ENCODE assay signal across 22 cellular contexts in genomic region chr16:70777496-70777895, GRCh38. TPM values are rescaled to one million over a fixed set of nuclear protein-coding genes. Genes with fewer than 3 reads are reported as not detected.
DNase-seq lines count a peak whose midpoint lies in the region; ATAC-seq, FAIRE-seq and TF ChIP-seq lines count a peak whose summit lies in the region.
"Had no signal": no experiment of that assay in that cellular context is flagged by ENCODE, and none has a peak within 500 bp of the region (broad histone marks: within the 10 kb centered on the region; RNA-seq: fewer than 3 reads in every experiment).

No MANE protein-coding gene starts in this region.

- no peak overlapping the region for H3K4me3 Mint-ChIP-seq in activated T-helper 2 cell treated with anti-CD3 and anti-CD28 coated beads, Interferon-gamma antibody, Interleukin-2, Interleukin-4, amounts not matched to agents 10 μg/mL and 5 μg/mL and 100 μg/mL, durations not matched to agents 14 hours and 24 hours and 36 hours (ENCODE audit: low read depth)
- H3K4me3 Mint-ChIP-seq: H9 had no signal

- H3K4me3 ChIP-seq in IMR-90 (ENCODE audit: insufficient read depth, low read depth, low read length), result no peak overlapping the region
- no peak overlapping the region for H3K4me3 ChIP-seq in H1 (ENCODE audit: extremely low read depth in 1 of 4, insufficient read depth in 2 of 4, low read depth in 3 of 4, low read length in 4 of 4)
- H3K4me3 ChIP-seq in sigmoid colon, result no peak overlapping the region
- no peak overlapping the region for H3K4me3 ChIP-seq in effector memory CD4-positive, alpha-beta T cell (ENCODE audit: insufficient read depth, low read depth, low read length, poor library complexity, severe bottlenecking)
- H3K4me3 ChIP-seq: MG63, PC-9, SJCRH30 had no signal

- H2AFZ ChIP-seq in IMR-90 (replicated peaks; ENCODE audit: low read length, poor library complexity) (no peak overlapping the region), H1 (ENCODE audit: low read length) (no peak overlapping the region)
- H2AFZ ChIP-seq: PC-9 had no signal

- H4K20me1 ChIP-seq in IMR-90 (ENCODE audit: insufficient read depth, low read length) (peaks cover 9% of the 10 kb centered on the region; the same call in 1 of the 2 replicates), H1 (replicated peaks in 1 of 2; ENCODE audit: control insufficient read depth in 1 of 2, insufficient read depth in 2 of 2, low read length in 2 of 2) (peaks cover 3 to 4% of the 10 kb centered on the region in 2 experiments)

- TF ChIP-seq RAD21 in IMR-90 (IDR thresholded peaks at IDR 0.05; ENCODE audit: low read length) (no peak), H1 (IDR thresholded peaks at IDR 0.05 in 1 of 2, conservative IDR thresholded peaks at IDR 0.05 in 1 of 2; ENCODE audit: low read depth in 2 of 2, low read length in 2 of 2) (no peak)

- H3K9me3 Mint-ChIP-seq in activated T-helper 2 cell treated with anti-CD3 and anti-CD28 coated beads, Interferon-gamma antibody, Interleukin-2, Interleukin-4, amounts not matched to agents 10 μg/mL and 5 μg/mL and 100 μg/mL, durations not matched to agents 14 hours and 24 hours and 36 hours, result no peaks in the 10 kb centered on the region
- H3K9me3 Mint-ChIP-seq: H9, IgD-negative memory B cell had no signal

- H4K5ac ChIP-seq in IMR-90 (ENCODE audit: low read depth, low read length) (no peak overlapping the region), H1 (ENCODE audit: insufficient read length, low read depth, low read length) (no peak overlapping the region)

- H3K79me2 ChIP-seq in H1 (ENCODE audit: control insufficient read depth in 1 of 2, insufficient read depth in 2 of 2, low read length in 2 of 2), result no peaks in the 10 kb centered on the region

- H3K56ac ChIP-seq in IMR-90 (ENCODE audit: extremely low read depth, insufficient read depth, low read length), result no peak overlapping the region
- H3K56ac ChIP-seq in H1 (replicated peaks; ENCODE audit: insufficient read length, low read depth, low read length), result no peak overlapping the region

- no peaks in the 10 kb centered on the region for H3K4me1 Mint-ChIP-seq in activated T-helper 2 cell treated with anti-CD3 and anti-CD28 coated beads, Interferon-gamma antibody, Interleukin-2, Interleukin-4, amounts not matched to agents 10 μg/mL and 5 μg/mL and 100 μg/mL, durations not matched to agents 14 hours and 24 hours and 36 hours (ENCODE audit: low read depth)
- H3K4me1 Mint-ChIP-seq: IgD-negative memory B cell had no signal

- H2AK9ac ChIP-seq in IMR-90 (replicated peaks; ENCODE audit: low read depth, low read length, poor library complexity), result no peak overlapping the region

- no peak overlapping the region for H2BK20ac ChIP-seq in IMR-90 (ENCODE audit: low read depth, low read length)
- H2BK20ac ChIP-seq in H1 (ENCODE audit: low read length), result no peak overlapping the region

- H4K91ac ChIP-seq in IMR-90 (ENCODE audit: insufficient read depth, low read depth, low read length) (no peak overlapping the region), H1 (replicated peaks; ENCODE audit: insufficient read length, low read length) (no peak overlapping the region)

- H3K4ac ChIP-seq in IMR-90 (ENCODE audit: low read depth, low read length) (no peak overlapping the region), H1 (replicated peaks; ENCODE audit: insufficient read length, low read depth, low read length) (peak overlapping the region; percentile 21)

- H4K8ac ChIP-seq in IMR-90 (ENCODE audit: low read depth in 2 of 2, low read length in 2 of 2) (no peak overlapping the region), H1 (ENCODE audit: extremely low read depth, insufficient read depth, low read length) (no peak overlapping the region)

- H2BK15ac ChIP-seq in IMR-90 (ENCODE audit: low read depth, low read length) (no peak overlapping the region), H1 (ENCODE audit: low read length) (no peak overlapping the region)

- no peak overlapping the region for H3K14ac ChIP-seq in IMR-90 (replicated peaks; ENCODE audit: low read depth, low read length)
- H3K14ac ChIP-seq in H1 (ENCODE audit: insufficient read length), result no peak overlapping the region

- CTCF ChIA-PET in IMR-90 (lab: Yijun Ruan, JAX) (no interaction called here), H1 (lab: Charles Lee; ENCODE audit: partially characterized antibody) (interaction anchor here (0.9 to 1.0 kb wide), 2 partner anchors 75 to 665 kb away, joined by 4 to 5 read pairs; no protein-coding TSS in a partner anchor)

- H3K36me3 ChIP-seq in IMR-90 (ENCODE audit: control insufficient read depth, insufficient read depth, low read length) (peaks cover 29% of the 10 kb centered on the region), H1 (ENCODE audit: control insufficient read depth in 2 of 4, insufficient read depth in 4 of 4, low read length in 3 of 4) (peaks cover 10 to 30% (median 21%) of the 10 kb centered on the region in 4 experiments; a peak in 7 of 8 replicates), sigmoid colon (peaks cover under 1 to 38% (median 22%) of the 10 kb centered on the region in 4 donors)
- H3K36me3 ChIP-seq in effector memory CD4-positive, alpha-beta T cell (ENCODE audit: control insufficient read depth, insufficient read depth, low read length), result peaks cover 75% of the 10 kb centered on the region

- H3K27ac ChIP-seq in C4-2B (peak overlapping the region; percentile 52), IMR-90 (ENCODE audit: insufficient read depth, low read length) (peak overlapping the region; percentile 46; the same call in 1 of the 2 replicates), H1 (ENCODE audit: low read depth, low read length) (no peak overlapping the region), sigmoid colon (peak overlapping the region in 3 of 4 donors; percentile 56 to 69 (median 60))
- H3K27ac ChIP-seq in effector memory CD4-positive, alpha-beta T cell (ENCODE audit: insufficient read depth, low read length, poor library complexity, severe bottlenecking), result no peak overlapping the region
- H3K27ac ChIP-seq: PC-9, SJCRH30 had no signal

- ATAC-seq in IMR-90 (ENCODE audit: low read depth) (no peak), GM21576 (IDR thresholded peaks at IDR 0.05; ENCODE audit: unreplicated experiment) (no peak)

- no peak overlapping the region for H3K27ac Mint-ChIP-seq in activated T-helper 2 cell treated with anti-CD3 and anti-CD28 coated beads, Interferon-gamma antibody, Interleukin-2, Interleukin-4, amounts not matched to agents 10 μg/mL and 5 μg/mL and 100 μg/mL, durations not matched to agents 14 hours and 24 hours and 36 hours
- H3K27ac Mint-ChIP-seq: IgD-negative memory B cell had no signal

- H2BK120ac ChIP-seq in IMR-90 (ENCODE audit: low read depth, low read length), result no peak overlapping the region
- no peak overlapping the region for H2BK120ac ChIP-seq in H1 (replicated peaks; ENCODE audit: low read depth, low read length)

- H3K23ac ChIP-seq in IMR-90 (ENCODE audit: low read depth, low read length) (no peak overlapping the region), H1 (ENCODE audit: insufficient read length) (no peak overlapping the region)

- TF ChIP-seq POLR2A in IMR-90 (IDR thresholded peaks at IDR 0.05; ENCODE audit: low read depth, low read length) (no peak), H1 (IDR thresholded peaks at IDR 0.05; ENCODE audit: control extremely low read depth in 1 of 2, low read depth in 2 of 2, low read length in 2 of 2) (no peak), sigmoid colon (IDR thresholded peaks at IDR 0.05) (no peak)

- in situ Hi-C loops in IMR-90 (cut with MboI; ENCODE audit: low sequenced_read_pairs), result loop anchor here (10.0 to 25.0 kb wide), 3 partner anchors 243 to 710 kb away; partner anchors contain the start of genes CMTR2 and ZNF19

- WGBS in IMR-90 (ENCODE audit: extremely low coverage in 2 of 2, insufficient read length in 1 of 2), 2 experiments, result 95% methylated on average over 8 of the region's 9 CpGs; no CpG with 5 or more reads in 1 of the 2 experiments
- 97% methylated on average over 9 of the region's 9 CpGs; no CpG with 5 or more reads in 1 of the 2 experiments for WGBS in H1 (ENCODE audit: extremely low coverage in 1 of 2, insufficient coverage in 1 of 2, insufficient read length in 1 of 2, insufficient replicate concordance in 2 of 2, low coverage in 1 of 2, low lambda C conversion rate in 2 of 2, missing lambda C conversion rate in 1 of 2), 2 experiments
- 88 to 94% methylated on average over 9 of the region's 9 CpGs for WGBS in sigmoid colon, 2 donors

- dilution Hi-C loops in IMR-90 (cut with HindIII; ENCODE audit: low sequenced_read_pairs, unreplicated experiment), result no loop called here

- peaks cover 37% of the 10 kb centered on the region for H3K36me3 Mint-ChIP-seq in activated T-helper 2 cell treated with anti-CD3 and anti-CD28 coated beads, Interferon-gamma antibody, Interleukin-2, Interleukin-4, amounts not matched to agents 10 μg/mL and 5 μg/mL and 100 μg/mL, durations not matched to agents 14 hours and 24 hours and 36 hours (ENCODE audit: low read depth)

- H3K27me3 Mint-ChIP-seq in activated T-helper 2 cell treated with anti-CD3 and anti-CD28 coated beads, Interferon-gamma antibody, Interleukin-2, Interleukin-4, amounts not matched to agents 10 μg/mL and 5 μg/mL and 100 μg/mL, durations not matched to agents 14 hours and 24 hours and 36 hours (ENCODE audit: low read depth), result no peaks in the 10 kb centered on the region
- H3K27me3 Mint-ChIP-seq: IgD-negative memory B cell had no signal

- no peak overlapping the region for H3K18ac ChIP-seq in IMR-90 (ENCODE audit: low read depth, low read length)
- no peak overlapping the region for H3K18ac ChIP-seq in H1 (ENCODE audit: extremely low read depth, low read length)

- TF ChIP-seq CTCF in C4-2B (conservative IDR thresholded peaks at IDR 0.05), result no peak
- TF ChIP-seq CTCF in IMR-90 (conservative IDR thresholded peaks at IDR 0.05; ENCODE audit: low read depth, low read length), result no peak
- no peak for TF ChIP-seq CTCF in H1 (IDR thresholded peaks at IDR 0.05; ENCODE audit: control extremely low read depth in 1 of 3, insufficient read depth in 1 of 3, low read depth in 1 of 3, low read length in 3 of 3)
- TF ChIP-seq CTCF in sigmoid colon (IDR thresholded peaks at IDR 0.05), result no peak

- TF ChIP-seq EP300 in H1 (IDR thresholded peaks at IDR 0.05; ENCODE audit: borderline replicate concordance in 1 of 2, low read depth in 2 of 2, low read length in 2 of 2) (no peak), sigmoid colon (IDR thresholded peaks at IDR 0.05) (no peak)

- peaks cover 3% of the 10 kb centered on the region; the same call in 1 of the 2 replicates for H3K4me1 ChIP-seq in IMR-90 (ENCODE audit: control insufficient read depth, insufficient read depth, low read length)
- no peaks in the 10 kb centered on the region; a peak in 1 of 7 replicates for H3K4me1 ChIP-seq in H1 (replicated peaks in 1 of 4; ENCODE audit: control insufficient read depth in 3 of 4, insufficient read depth in 4 of 4, low read length in 3 of 4)
- H3K4me1 ChIP-seq in sigmoid colon, result peaks cover 0 to 24% (median 23%) of the 10 kb centered on the region in 4 donors
- no peaks in the 10 kb centered on the region for H3K4me1 ChIP-seq in effector memory CD4-positive, alpha-beta T cell (ENCODE audit: control insufficient read depth, insufficient read depth, low read length, poor library complexity, severe bottlenecking)

- POLR2A ChIA-PET in IMR-90 (lab: Charles Lee; ENCODE audit: unreplicated experiment), result no interaction called here
- POLR2A ChIA-PET in H1 (lab: Charles Lee; ENCODE audit: partially characterized antibody), result interaction anchor here (1.0 kb wide), 1 partner anchor 94 kb away, joined by 4 read pairs; no protein-coding TSS in a partner anchor

- FAIRE-seq in H1 (lab: Jason Lieb, UNC), result no peak
- FAIRE-seq: HTR-8/SVneo had no signal

- BruUV-seq in IMR-90 (replicated peaks; lab: Mats Ljungman, UMichigan), result no TSS peak

- H3K4me2 ChIP-seq in IMR-90 (ENCODE audit: low read depth, low read length), result no peak overlapping the region
- H3K4me2 ChIP-seq in H1 (ENCODE audit: insufficient read depth in 1 of 2, low read depth in 2 of 2, low read length in 2 of 2), result no peak overlapping the region
- H3K4me2 ChIP-seq: PC-9 had no signal

- H3K9me3 ChIP-seq in IMR-90 (ENCODE audit: control insufficient read depth, insufficient read depth, low read length), result peaks cover 2% of the 10 kb centered on the region; the same call in 1 of the 2 replicates
- H3K9me3 ChIP-seq in H1 (ENCODE audit: insufficient read depth in 2 of 2, low read depth in 1 of 2, low read length in 1 of 2), result peaks cover 3 to 5% of the 10 kb centered on the region in 2 experiments; a peak in 1 of 4 replicates
- no peaks in the 10 kb centered on the region for H3K9me3 ChIP-seq in sigmoid colon
- no peaks in the 10 kb centered on the region for H3K9me3 ChIP-seq in effector memory CD4-positive, alpha-beta T cell (ENCODE audit: control insufficient read depth, low read length)
- H3K9me3 ChIP-seq: MG63, SJCRH30 had no signal

- DNase-seq in IMR-90, result no peak
- DNase-seq in H1 (ENCODE audit: low read depth in 1 of 2, low spot score in 2 of 2), result no peak
- DNase-seq in sigmoid colon, result no peak
- DNase-seq in activated T-helper 2 cell treated with anti-CD3 and anti-CD28 coated beads, Interferon-gamma antibody, Interleukin-2, Interleukin-4, amounts not matched to agents 10 μg/mL and 5 μg/mL and 100 μg/mL, durations not matched to agents 14 hours and 24 hours and 36 hours (ENCODE audit: low spot score), result no peak
- no peak for DNase-seq in effector memory CD4-positive, alpha-beta T cell
- DNase-seq in stimulated activated CD8-positive, alpha-beta memory T cell treated with anti-CD3 and anti-CD28 coated beads, Interleukin-4, amount 100 ng/mL, for 48 hours, result no peak
- DNase-seq: ACHN, DMS79 treated with DMSO at 0.1 percent for 48 hours, H9, Karpas-422, NCI-H1048, NCI-H1436 treated with DMSO at 0.1 percent for 48 hours, NCI-H2029, NCI-H345, NCI-H524 treated with DMSO at 0.1 percent for 48 hours, PC-9 had no signal

- no peaks in the 10 kb centered on the region for H3K27me3 ChIP-seq in IMR-90 (ENCODE audit: control insufficient read depth, insufficient read depth, low read length)
- no peaks in the 10 kb centered on the region for H3K27me3 ChIP-seq in H1 (replicated peaks in 1 of 4; ENCODE audit: control insufficient read depth in 3 of 4, extremely low read depth in 1 of 4, insufficient read depth in 3 of 4, low read length in 3 of 4)
- no peaks in the 10 kb centered on the region for H3K27me3 ChIP-seq in sigmoid colon
- H3K27me3 ChIP-seq in effector memory CD4-positive, alpha-beta T cell (replicated peaks; ENCODE audit: control insufficient read depth, insufficient read depth, low read length, poor library complexity, severe bottlenecking), result no peaks in the 10 kb centered on the region
- H3K27me3 ChIP-seq: MG63, SJCRH30 had no signal

- no peaks in the 10 kb centered on the region for H3K23me2 ChIP-seq in H1 (ENCODE audit: low read depth, low read length)

- H2BK5ac ChIP-seq in IMR-90 (ENCODE audit: low read depth, low read length, poor library complexity, severe bottlenecking), result no peak overlapping the region
- no peak overlapping the region for H2BK5ac ChIP-seq in H1 (ENCODE audit: low read depth, low read length)

- peaks cover 0 to 15% of the 10 kb centered on the region in 2 experiments; a peak in 2 of 4 replicates for H3K79me1 ChIP-seq in IMR-90 (ENCODE audit: low read depth in 1 of 2, low read length in 2 of 2)
- no peaks in the 10 kb centered on the region for H3K79me1 ChIP-seq in H1 (ENCODE audit: low read depth, low read length)

- no peak overlapping the region for H2BK12ac ChIP-seq in H1 (ENCODE audit: low read depth, low read length)

- H3K9ac ChIP-seq in IMR-90 (ENCODE audit: low read depth, low read length) (no peak overlapping the region), H1 (replicated peaks in 1 of 4; ENCODE audit: extremely low read depth in 1 of 4, low read depth in 3 of 4, low read length in 3 of 4) (no peak overlapping the region)

- peaks cover 10% of the 10 kb centered on the region for H3K9me1 ChIP-seq in IMR-90 (ENCODE audit: insufficient read depth, low read length)

- intact Hi-C loops in IMR-90 (cut with micrococcal nuclease), result loop anchor here (10.0 kb wide), 2 partner anchors 223 to 577 kb away; partner anchors contain the start of gene CALB2
- intact Hi-C loops in sigmoid colon (cut with DNase I), result loop anchor here (10.0 kb wide), 1 partner anchor 253 kb away; the partner anchor contains the start of genes COG4 and SF3B3
- intact Hi-C loops in activated T-helper 2 cell treated with anti-CD3 and anti-CD28 coated beads, Interferon-gamma antibody, Interleukin-2, Interleukin-4, amounts not matched to agents 10 μg/mL and 5 μg/mL and 100 μg/mL, durations not matched to agents 14 hours and 24 hours and 36 hours (cut with micrococcal nuclease), result no loop called here

- H2AK5ac ChIP-seq in IMR-90 (ENCODE audit: low read depth, low read length), result peak overlapping the region; percentile 61
- H2AK5ac ChIP-seq in H1 (ENCODE audit: low read depth, low read length), result no peak overlapping the region

RNA-seq across cellular contexts. Expression of gene VAC14, which starts 23.5 kb away (rescaled TPM):
- total RNA-seq in IMR-90 (2012; rRNA removed), result 18.3 and 21.1 TPM in 2 replicates
- 40.2 and 48.3 TPM in 2 replicates for polyA plus RNA-seq in IMR-90 (2012; rRNA removed)
- polyA plus RNA-seq in IMR-90 (2012; cell fraction: cytosol; rRNA removed), result 29.7 and 39.3 TPM in 2 replicates
- polyA plus RNA-seq in IMR-90 (2012; cell fraction: nucleus; rRNA removed; ENCODE audit: low replicate concordance), result 29.2 and 68.0 TPM in 2 replicates
- total RNA-seq in H1 (2021; fragmentation: NEBNext Ultra II Directional; extraction: Animal tissue kit (Norgen Biotek cat#: 25700)), result 52.8 and 56.0 TPM in 2 replicates
- polyA plus RNA-seq in H1 (2011; rRNA removed), result 108 and 113 TPM in 2 replicates
- 54.9 TPM for polyA plus RNA-seq in H1 (2011; cell fraction: cytosol; rRNA removed)
- polyA plus RNA-seq in H1 (2011; cell fraction: nucleus; rRNA removed), result 102 TPM
- polyA plus RNA-seq in H1 (2012, experiment 1 of 2), result 42.1 to 66.4 TPM (median 62.1 TPM) in 4 replicates
- polyA plus RNA-seq in H1 (2012, experiment 2 of 2), result 81.7 TPM
- 35.5 TPM for polyA plus RNA-seq in H1 (2013, experiment 1 of 2)
- 32.4 TPM for polyA plus RNA-seq in H1 (2013, experiment 2 of 2)
- 76.8 and 86.7 TPM in 2 replicates for polyA minus RNA-seq in H1 (2011; rRNA and poly(A)+ RNA removed)
- 43.9 TPM for polyA minus RNA-seq in H1 (2011; cell fraction: cytosol; rRNA and poly(A)+ RNA removed)
- 51.4 TPM for polyA minus RNA-seq in H1 (2011; cell fraction: nucleus; rRNA and poly(A)+ RNA removed)
- total RNA-seq in sigmoid colon, result 10 to 100 TPM; 18.4 to 36.0 (median 21.2) TPM
- 10 to 100 TPM; 16.8 to 36.2 (median 22.9) TPM for polyA plus RNA-seq in sigmoid colon
- 30.9 and 34.8 TPM in 2 replicates for total RNA-seq in activated T-helper 2 cell treated with anti-CD3 and anti-CD28 coated beads, Interferon-gamma antibody, Interleukin-2, Interleukin-4, amounts not matched to agents 10 μg/mL and 5 μg/mL and 100 μg/mL, durations not matched to agents 14 hours and 24 hours and 36 hours

Comparison
In these comparisons a context has a peak if more than half of its experiments do, and no peak if none do; other contexts are left out.
1. H3K27ac ChIP-seq: peak in C4-2B (single experiment), IMR-90 (single experiment) and sigmoid colon (3 of 4); none in H1 (single experiment) and effector memory CD4-positive, alpha-beta T cell (single experiment).